In genomic region chr19:3397266-3398022, GRCh38 we compare ENCODE assay signal across 1 cellular context.
TF ChIP-seq lines count a peak whose summit lies in the region.

No MANE protein-coding gene starts in this region.

TF ChIP-seq in HepG2, 621 proteins besides CTCF, POLR2A, EP300 and RAD21 (continued from another document and continues in another):
- TF ChIP-seq CSRNP2 (CRISPR knock-in tag; conservative IDR thresholded peaks at IDR 0.05; ENCODE audit: low read depth) (no peak), ZNF768 (CRISPR knock-in tag; IDR thresholded peaks at IDR 0.05) (peak; percentile 68; the same call in 1 of the 2 replicates), TEAD3 (CRISPR knock-in tag; optimal IDR thresholded peaks at IDR 0.05; ENCODE audit: borderline replicate concordance) (peak; percentile 65), AFF4 (CRISPR knock-in tag; IDR thresholded peaks at IDR 0.05) (0 out of 2 replicates have a peak, but pooled peaks have one; percentile 51), FOXO1 (CRISPR knock-in tag; IDR thresholded peaks at IDR 0.05) (no peak; the same call in 1 of the 2 replicates), ZNF329 (CRISPR knock-in tag; IDR thresholded peaks at IDR 0.05; ENCODE audit: low read depth) (peak; percentile 100), ARID4A (CRISPR knock-in tag; IDR thresholded peaks at IDR 0.05; ENCODE audit: borderline replicate concordance) (peak; percentile 25; the same call in 1 of the 2 replicates), ZNF180 (CRISPR knock-in tag; IDR thresholded peaks at IDR 0.05; ENCODE audit: borderline replicate concordance, low read depth) (no peak), SIX1 (CRISPR knock-in tag; IDR thresholded peaks at IDR 0.05; ENCODE audit: borderline replicate concordance) (0 out of 2 replicates have a peak, but pooled peaks have one; percentile 36), ATRX (CRISPR knock-in tag; IDR thresholded peaks at IDR 0.05; ENCODE audit: borderline replicate concordance) (no peak), ZNF280D (CRISPR knock-in tag; IDR thresholded peaks at IDR 0.05) (peak; percentile 85; the same call in 1 of the 2 replicates), PHF8 (CRISPR knock-in tag; IDR thresholded peaks at IDR 0.05) (peak; percentile 48; the same call in 1 of the 2 replicates), ZBTB21 (CRISPR knock-in tag; IDR thresholded peaks at IDR 0.05) (no peak), TEF (CRISPR knock-in tag; IDR thresholded peaks at IDR 0.05) (no peak), ESRRA (CRISPR knock-in tag; IDR thresholded peaks at IDR 0.05; ENCODE audit: low read depth) (peak; percentile 25; the same call in 1 of the 2 replicates), LRRFIP1 (CRISPR knock-in tag; conservative IDR thresholded peaks at IDR 0.05) (no peak), ZNF121 (CRISPR knock-in tag; IDR thresholded peaks at IDR 0.05) (peak; percentile 70; the same call in 1 of the 2 replicates), ZBTB44 (CRISPR knock-in tag; IDR thresholded peaks at IDR 0.05) (no peak), HOMEZ (CRISPR knock-in tag; IDR thresholded peaks at IDR 0.05; ENCODE audit: low read depth) (peak; percentile 55; the same call in 1 of the 2 replicates), EEA1 (CRISPR knock-in tag; IDR thresholded peaks at IDR 0.05; ENCODE audit: borderline replicate concordance) (0 out of 2 replicates have a peak, but pooled peaks have one; percentile 23), ZNF841 (CRISPR knock-in tag; IDR thresholded peaks at IDR 0.05; ENCODE audit: borderline replicate concordance) (no peak), ZNF747 (CRISPR knock-in tag; IDR thresholded peaks at IDR 0.05; ENCODE audit: borderline replicate concordance) (no peak), ZNF572 (CRISPR knock-in tag; IDR thresholded peaks at IDR 0.05) (no peak), ZNF784 (CRISPR knock-in tag; IDR thresholded peaks at IDR 0.05; ENCODE audit: borderline replicate concordance) (peak; percentile 25; the same call in 1 of the 2 replicates), MAZ (IDR thresholded peaks at IDR 0.05; ENCODE audit: borderline replicate concordance, low read depth, low read length) (peak; percentile 97), MAZ (CRISPR knock-in tag; IDR thresholded peaks at IDR 0.05; ENCODE audit: low read depth) (0 out of 2 replicates have a peak, but pooled peaks have one; percentile 33), CHCHD3 (CRISPR knock-in tag; IDR thresholded peaks at IDR 0.05) (no peak), DMTF1 (CRISPR knock-in tag; IDR thresholded peaks at IDR 0.05) (no peak), POLR2AphosphoS2 (IDR thresholded peaks at IDR 0.05; ENCODE audit: low read depth, low read length) (no peak), ZBTB42 (CRISPR knock-in tag; IDR thresholded peaks at IDR 0.05) (peak; percentile 69; the same call in 1 of the 2 replicates), POLR2AphosphoS5 (IDR thresholded peaks at IDR 0.05; ENCODE audit: low read depth, low read length) (peak; percentile 46; the same call in 1 of the 2 replicates)
